In the genomic region with DNA sequence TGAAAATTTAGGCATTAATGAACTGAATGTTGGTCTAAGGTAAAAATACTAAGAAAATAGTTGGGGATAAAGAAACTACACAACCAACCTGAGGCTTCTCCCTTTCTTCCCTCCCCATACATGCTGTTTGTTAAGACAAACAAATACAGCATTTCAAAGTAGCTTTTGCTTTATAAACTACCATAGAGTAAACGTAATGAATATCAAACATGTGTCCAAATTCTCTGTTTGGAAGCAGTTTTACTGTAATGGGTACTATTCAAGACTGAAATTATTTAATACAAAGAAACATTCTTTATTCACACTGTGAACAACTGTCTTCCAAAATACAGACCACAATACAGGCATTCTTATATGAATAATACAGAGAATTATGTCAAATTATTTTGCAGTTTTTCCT, we compare ENCODE assay signal across 17 cellular contexts. TPM values are rescaled to one million over a fixed set of nuclear protein-coding genes. Genes with fewer than 3 reads are reported as not detected.
DNase-seq lines count a peak whose midpoint lies in the region; ATAC-seq and TF ChIP-seq lines count a peak whose summit lies in the region.
"Had no signal": no experiment of that assay in that cellular context is flagged by ENCODE, and none has a peak within 500 bp of the region (broad histone marks: within the 10 kb centered on the region; RNA-seq: fewer than 3 reads in every experiment).

No MANE protein-coding gene starts in this region.

- no peak overlapping the region for H3K4me3 Mint-ChIP-seq in Calu3 (ENCODE audit: low read depth, unreplicated experiment)
- H3K4me3 Mint-ChIP-seq in T-helper 17 cell, result no peak overlapping the region
- H3K4me3 Mint-ChIP-seq: activated naive CD4-positive, alpha-beta T cell treated with anti-CD3 and anti-CD28 coated beads, Interleukin-2, amount 10 ng/mL, durations not matched to agents 7 days and 5 days; stimulated activated effector memory CD8-positive, alpha-beta T cell treated with anti-CD3 and anti-CD28 coated beads, Interleukin-12 subunit alpha, Interleukin-12 subunit beta, amount 100 ng/mL, for 72 hours had no signal

- no peak overlapping the region for H3K4me2 ChIP-seq in neuronal stem cell (ENCODE audit: insufficient read depth, low read length, poor library complexity, severe bottlenecking)

- H3K79me1 ChIP-seq in neuronal stem cell (ENCODE audit: low read depth, low read length), result no peaks in the 10 kb centered on the region

- peaks cover 51% of the 10 kb centered on the region for H3K4me1 Mint-ChIP-seq in Calu3 (ENCODE audit: low read depth, unreplicated experiment)
- peaks cover 12% of the 10 kb centered on the region for H3K4me1 Mint-ChIP-seq in T-helper 17 cell

- no peak overlapping the region for H3K9ac ChIP-seq in neuronal stem cell (ENCODE audit: low read depth, low read length, poor library complexity)
- H3K9ac ChIP-seq: parathyroid adenoma had no signal

- H3K36me3 ChIP-seq in esophagus muscularis mucosa, result peaks cover 0 to 16% (median 12%) of the 10 kb centered on the region in 4 donors
- H3K36me3 ChIP-seq in neuronal stem cell (replicated peaks in 1 of 2; ENCODE audit: control insufficient read depth in 2 of 2, insufficient read depth in 2 of 2, low read length in 2 of 2), result no peaks in the 10 kb centered on the region
- H3K36me3 ChIP-seq: colonic mucosa had no signal

- TF ChIP-seq CTCF in Calu3 (IDR thresholded peaks at IDR 0.05; ENCODE audit: unreplicated experiment) (no peak), esophagus muscularis mucosa (IDR thresholded peaks at IDR 0.05) (no peak)

- no peaks in the 10 kb centered on the region for H3K9me3 Mint-ChIP-seq in Calu3 (ENCODE audit: low read depth, unreplicated experiment)
- H3K9me3 Mint-ChIP-seq: activated naive CD4-positive, alpha-beta T cell treated with anti-CD3 and anti-CD28 coated beads, Interleukin-2, amount 10 ng/mL, durations not matched to agents 7 days and 5 days; stimulated activated effector memory CD8-positive, alpha-beta T cell treated with anti-CD3 and anti-CD28 coated beads, Interleukin-12 subunit alpha, Interleukin-12 subunit beta, amount 100 ng/mL, for 72 hours had no signal

- no peak overlapping the region for H2BK12ac ChIP-seq in neuronal stem cell (ENCODE audit: low read length)

- TF ChIP-seq POLR2A in esophagus muscularis mucosa (IDR thresholded peaks at IDR 0.05; ENCODE audit: low read depth), result no peak

- H3K9me3 ChIP-seq in T-helper 17 cell (ENCODE audit: control insufficient read depth, low read length, poor library complexity, severe bottlenecking), result no peaks in the 10 kb centered on the region
- H3K9me3 ChIP-seq in esophagus muscularis mucosa, result no peaks in the 10 kb centered on the region
- H3K9me3 ChIP-seq in neuronal stem cell (replicated peaks in 1 of 2; ENCODE audit: control insufficient read depth in 2 of 2, insufficient read depth in 1 of 2, low read depth in 1 of 2, low read length in 2 of 2), result no peaks in the 10 kb centered on the region
- H3K9me3 ChIP-seq: colonic mucosa had no signal

- H3K4me3 ChIP-seq in esophagus muscularis mucosa (no peak overlapping the region), neuronal stem cell (ENCODE audit: low read length in 2 of 2) (no peak overlapping the region)
- H3K4me3 ChIP-seq: colonic mucosa had no signal

- peak overlapping the region; percentile 40 for H2AFZ ChIP-seq in neuronal stem cell (ENCODE audit: low read length)
- H2AFZ ChIP-seq: parathyroid adenoma had no signal

- WGBS in esophagus muscularis mucosa, result 66% methylated on average over 1 of the region's 1 CpG
- no CpG with 5 or more reads among the region's 1 CpG for WGBS in neuronal stem cell (ENCODE audit: extremely low coverage in 2 of 2, insufficient read length in 2 of 2, insufficient replicate concordance in 1 of 2), 2 donors

- ATAC-seq in T-helper 17 cell (no peak), GM18517 (IDR thresholded peaks at IDR 0.05; ENCODE audit: unreplicated experiment) (no peak), HG02623 (IDR thresholded peaks at IDR 0.05; ENCODE audit: unreplicated experiment) (no peak)
- ATAC-seq: stimulated activated effector memory CD8-positive, alpha-beta T cell treated with anti-CD3 and anti-CD28 coated beads, Interleukin-12 subunit alpha, Interleukin-12 subunit beta, amount 100 ng/mL, for 72 hours had no signal

- BruUV-seq in Calu3 (replicated peaks; lab: Mats Ljungman, UMichigan), result no TSS peak

- no peak overlapping the region for H3K18ac ChIP-seq in neuronal stem cell (ENCODE audit: low read length)

- no peak overlapping the region for H3K23ac ChIP-seq in neuronal stem cell (ENCODE audit: low read depth, low read length, poor library complexity)

- no peak for DNase-seq in Calu3
- no peak for DNase-seq in T-helper 17 cell
- no peak for DNase-seq in esophagus muscularis mucosa (ENCODE audit: extremely low spot score)
- no peak for DNase-seq in neuronal stem cell (ENCODE audit: low spot score)
- no peak for DNase-seq in stimulated activated CD4-positive, alpha-beta T cell treated with anti-CD3 and anti-CD28 coated beads, Interleukin-4, amount 100 ng/mL, for 1 hour
- no peak for DNase-seq in putamen (ENCODE audit: low spot score)
- DNase-seq: activated naive CD4-positive, alpha-beta T cell treated with anti-CD3 and anti-CD28 coated beads, Interleukin-2, amount 10 ng/mL, durations not matched to agents 7 days and 5 days; AML-193; colonic mucosa; DMS79 treated with DMSO at 0.1 percent for 48 hours; NCI-H1436; NCI-H748 treated with DMSO at 0.1 percent for 48 hours; SHP77 had no signal

- TF ChIP-seq EP300 in esophagus muscularis mucosa (IDR thresholded peaks at IDR 0.05), result no peak

- intact Hi-C loops in Calu3 (cut with micrococcal nuclease; ENCODE audit: unreplicated experiment) (loop anchor here (5.0 kb wide), 1 partner anchor 34 kb away; no protein-coding TSS in a partner anchor), esophagus muscularis mucosa (cut with DNase I) (no loop called here)

- no peak overlapping the region for H3K14ac ChIP-seq in neuronal stem cell (ENCODE audit: low read length)

- no peak overlapping the region for H2BK15ac ChIP-seq in neuronal stem cell (ENCODE audit: low read length)

- CTCF ChIA-PET in Calu3 (lab: Charles Lee), result interaction anchor here (1.2 kb wide), 1 partner anchor 52 kb away, joined by 4 read pairs; a partner anchor contains a TSS

- peak overlapping the region in 3 of 4 donors; percentile 36 to 50 (median 38) for H3K27ac ChIP-seq in esophagus muscularis mucosa (replicated peaks in 1 of 4)
- H3K27ac ChIP-seq in neuronal stem cell (replicated peaks; ENCODE audit: low read length), result no peak overlapping the region
- H3K27ac ChIP-seq: colonic mucosa, parathyroid adenoma had no signal

- H2BK5ac ChIP-seq in neuronal stem cell (ENCODE audit: low read length), result no peak overlapping the region

- H2AK5ac ChIP-seq in neuronal stem cell (ENCODE audit: low read depth, low read length), result no peak overlapping the region

- H3K27me3 ChIP-seq in esophagus muscularis mucosa (no peaks in the 10 kb centered on the region), neuronal stem cell (ENCODE audit: control insufficient read depth in 3 of 3, insufficient read depth in 3 of 3, low read depth in 1 of 3, low read length in 3 of 3) (no peaks in the 10 kb centered on the region)
- H3K27me3 ChIP-seq: colonic mucosa had no signal

- no peak overlapping the region for H4K91ac ChIP-seq in neuronal stem cell (ENCODE audit: low read depth, low read length, poor library complexity)

- H3K27ac Mint-ChIP-seq in Calu3 (ENCODE audit: unreplicated experiment) (peak overlapping the region; percentile 66), T-helper 17 cell (peak overlapping the region; percentile 47)
- H3K27ac Mint-ChIP-seq: activated naive CD4-positive, alpha-beta T cell treated with anti-CD3 and anti-CD28 coated beads, Interleukin-2, amount 10 ng/mL, durations not matched to agents 7 days and 5 days; stimulated activated effector memory CD8-positive, alpha-beta T cell treated with anti-CD3 and anti-CD28 coated beads, Interleukin-12 subunit alpha, Interleukin-12 subunit beta, amount 100 ng/mL, for 72 hours had no signal

- H3K4me1 ChIP-seq in esophagus muscularis mucosa (peaks cover 18 to 30% (median 29%) of the 10 kb centered on the region in 4 donors), neuronal stem cell (ENCODE audit: control insufficient read depth in 2 of 2, insufficient read depth in 1 of 2, low read depth in 1 of 2, low read length in 2 of 2) (peaks cover 2 to 6% of the 10 kb centered on the region in 2 donors)
- H3K4me1 ChIP-seq: colonic mucosa had no signal

- H2BK120ac ChIP-seq in neuronal stem cell (ENCODE audit: low read depth, low read length), result no peak overlapping the region

- H3K27me3 Mint-ChIP-seq in Calu3 (ENCODE audit: unreplicated experiment) (no peaks in the 10 kb centered on the region), T-helper 17 cell (no peaks in the 10 kb centered on the region)
- H3K27me3 Mint-ChIP-seq: activated naive CD4-positive, alpha-beta T cell treated with anti-CD3 and anti-CD28 coated beads, Interleukin-2, amount 10 ng/mL, durations not matched to agents 7 days and 5 days had no signal

- H3K4ac ChIP-seq in neuronal stem cell (ENCODE audit: low read length), result no peak overlapping the region

- no peak overlapping the region for H4K8ac ChIP-seq in neuronal stem cell (ENCODE audit: low read depth, low read length)

- H3K36me3 Mint-ChIP-seq in Calu3 (ENCODE audit: insufficient read depth, unreplicated experiment), result peaks cover 7% of the 10 kb centered on the region
- peaks cover 9% of the 10 kb centered on the region for H3K36me3 Mint-ChIP-seq in T-helper 17 cell (ENCODE audit: low read depth)
- H3K36me3 Mint-ChIP-seq: activated naive CD4-positive, alpha-beta T cell treated with anti-CD3 and anti-CD28 coated beads, Interleukin-2, amount 10 ng/mL, durations not matched to agents 7 days and 5 days; stimulated activated effector memory CD8-positive, alpha-beta T cell treated with anti-CD3 and anti-CD28 coated beads, Interleukin-12 subunit alpha, Interleukin-12 subunit beta, amount 100 ng/mL, for 72 hours had no signal

RNA-seq across cellular contexts. Expression of a gene that starts 52.0 kb away (rescaled TPM):
- total RNA-seq in Calu3 (2022) (36.6 and 41.2 TPM in 2 replicates), T-helper 17 cell (10 to 100 TPM; 11.8 to 14.9 TPM), esophagus muscularis mucosa (10 to 100 TPM; 25.7 to 37.8 (median 28.3) TPM)
- 12.8 TPM for polyA plus RNA-seq in neuronal stem cell (2013, experiment 1 of 2)
- 13.4 TPM for polyA plus RNA-seq in neuronal stem cell (2013, experiment 2 of 2)
